Comparison of ENCODE assay signal across 8 cellular contexts in genomic region chr20:58481541-58482021, GRCh38. TPM values are rescaled to one million over a fixed set of nuclear protein-coding genes. Genes with fewer than 3 reads are reported as not detected.
DNase-seq lines count a peak whose midpoint lies in the region; ATAC-seq and TF ChIP-seq lines count a peak whose summit lies in the region.

No MANE protein-coding gene starts in this region.

- intact Hi-C loops in esophagus squamous epithelium (cut with DNase I) (no loop called here), uterus (cut with DNase I; ENCODE audit: low total_unique reads) (no loop called here)

- H3K4me3 ChIP-seq in HUES64 (ENCODE audit: low read length) (no peak overlapping the region; the same call in 1 of the 2 replicates), esophagus squamous epithelium (no peak overlapping the region), uterus (no peak overlapping the region)

- H3K4me1 ChIP-seq in HUES64 (ENCODE audit: insufficient read depth, low read length), result peaks cover 8% of the 10 kb centered on the region; the same call in 1 of the 2 replicates
- H3K4me1 ChIP-seq in esophagus squamous epithelium, result peaks cover 0 to 10% (median 0%) of the 10 kb centered on the region in 3 donors
- H3K4me1 ChIP-seq in uterus, result no peaks in the 10 kb centered on the region

- H3K36me3 ChIP-seq in HUES64 (ENCODE audit: insufficient read depth, low read length) (no peaks in the 10 kb centered on the region), esophagus squamous epithelium (no peaks in the 10 kb centered on the region), uterus (no peaks in the 10 kb centered on the region)

- no peak overlapping the region for H3K4me3 Mint-ChIP-seq in osteocyte (ENCODE audit: unreplicated experiment)

- no peak overlapping the region for H3K27ac Mint-ChIP-seq in osteocyte (ENCODE audit: unreplicated experiment)

- peak; percentile 95 for DNase-seq in AG20443 (ENCODE audit: low spot score)
- peak; percentile 56 to 61 for DNase-seq in activated CD4-positive, alpha-beta T cell treated with anti-CD3 and anti-CD28 coated beads, Interleukin-2, amount 50 U/mL, for 4 hours
- DNase-seq in esophagus squamous epithelium (lab: John Stamatoyannopoulos, UW), result no peak
- DNase-seq in osteocyte (ENCODE audit: extremely low spot score, unreplicated experiment), result no peak
- no peak for DNase-seq in uterus
- no peak for DNase-seq in RKO (ENCODE audit: low spot score)

- peaks cover 9% of the 10 kb centered on the region for H3K36me3 Mint-ChIP-seq in osteocyte (ENCODE audit: unreplicated experiment)

- no peaks in the 10 kb centered on the region for H3K27me3 Mint-ChIP-seq in osteocyte (ENCODE audit: unreplicated experiment)

- H3K27me3 ChIP-seq in HUES64 (ENCODE audit: insufficient read depth, low read length) (no peaks in the 10 kb centered on the region), esophagus squamous epithelium (peaks cover 0 to 7% (median 0%) of the 10 kb centered on the region in 4 donors), uterus (no peaks in the 10 kb centered on the region)

- no peak overlapping the region for H3K27ac ChIP-seq in HUES64 (ENCODE audit: low read depth, low read length)
- no peak overlapping the region for H3K27ac ChIP-seq in esophagus squamous epithelium
- peak overlapping the region; percentile 61 to 66 for H3K27ac ChIP-seq in uterus

- 18% methylated on average over 16 of the region's 16 CpGs for WGBS in HUES64
- 28 to 62% methylated on average over 4 to 7 of the region's 16 CpGs for WGBS in esophagus squamous epithelium, 2 donors

- no peak for TF ChIP-seq POLR2A in esophagus squamous epithelium (IDR thresholded peaks at IDR 0.05)
- no peak for TF ChIP-seq POLR2A in uterus (IDR thresholded peaks at IDR 0.05)

- H3K9ac ChIP-seq in HUES64 (ENCODE audit: low read depth, low read length), result peak overlapping the region; percentile 24; the same call in 1 of the 2 replicates

- ATAC-seq in GM21447 (IDR thresholded peaks at IDR 0.05; ENCODE audit: unreplicated experiment), result no peak

- H3K9me3 ChIP-seq in HUES64 (ENCODE audit: insufficient read depth, low read depth, low read length), result peaks cover 31% of the 10 kb centered on the region
- H3K9me3 ChIP-seq in esophagus squamous epithelium, result peaks cover 0 to 22% (median 17%) of the 10 kb centered on the region in 3 donors
- peaks cover 0 to 5% of the 10 kb centered on the region in 2 donors for H3K9me3 ChIP-seq in uterus

- peaks cover 28% of the 10 kb centered on the region for H3K9me3 Mint-ChIP-seq in osteocyte (ENCODE audit: unreplicated experiment)

- no peaks in the 10 kb centered on the region for H3K4me1 Mint-ChIP-seq in osteocyte (ENCODE audit: unreplicated experiment)

- TF ChIP-seq CTCF in esophagus squamous epithelium (IDR thresholded peaks at IDR 0.05) (peak in 5 of 6 experiments; percentile 13 to 66 (median 47)), osteocyte (IDR thresholded peaks at IDR 0.05) (peak; percentile 44), uterus (IDR thresholded peaks at IDR 0.05) (peak; percentile 17 to 44 (median 36))

RNA-seq across cellular contexts. Expression of gene APCDD1L, which starts 33.6 kb away (rescaled TPM):
- polyA plus RNA-seq in HUES64 (2013, experiment 1 of 2), result 2.1 TPM
- polyA plus RNA-seq in HUES64 (2013, experiment 2 of 2), result 2.5 TPM
- total RNA-seq in esophagus squamous epithelium, result under 1 TPM in 3 of 4 donors, not detected in 1; 0.38 to 0.44 (median 0.41) TPM
- total RNA-seq in osteocyte, result 2.4 and 3.1 TPM in 2 replicates
- total RNA-seq in uterus, result 1 to 10 TPM in 2 of 4 donors, under 1 TPM in 1, not detected in 1; 0.59 to 2.1 (median 1.1) TPM

Comparison
In these comparisons a context has a peak if more than half of its experiments do, and no peak if none do; other contexts are left out.
1. DNase-seq: peak in AG20443 (single experiment) and activated CD4-positive, alpha-beta T cell treated with anti-CD3 and anti-CD28 coated beads, Interleukin-2, amount 50 U/mL, for 4 hours (2 of 2); none in esophagus squamous epithelium (single experiment), osteocyte (single experiment), uterus (0 of 2) and RKO (single experiment).
2. H3K27ac ChIP-seq: peak in uterus (2 of 2); none in HUES64 (single experiment) and esophagus squamous epithelium (0 of 4).
3. Peak in every context shown above with its lines, with median percentiles within 50 percentile points of each other: CTCF ChIP-seq.